9 cellular contexts compared by ENCODE assay signal in the genomic region with DNA sequence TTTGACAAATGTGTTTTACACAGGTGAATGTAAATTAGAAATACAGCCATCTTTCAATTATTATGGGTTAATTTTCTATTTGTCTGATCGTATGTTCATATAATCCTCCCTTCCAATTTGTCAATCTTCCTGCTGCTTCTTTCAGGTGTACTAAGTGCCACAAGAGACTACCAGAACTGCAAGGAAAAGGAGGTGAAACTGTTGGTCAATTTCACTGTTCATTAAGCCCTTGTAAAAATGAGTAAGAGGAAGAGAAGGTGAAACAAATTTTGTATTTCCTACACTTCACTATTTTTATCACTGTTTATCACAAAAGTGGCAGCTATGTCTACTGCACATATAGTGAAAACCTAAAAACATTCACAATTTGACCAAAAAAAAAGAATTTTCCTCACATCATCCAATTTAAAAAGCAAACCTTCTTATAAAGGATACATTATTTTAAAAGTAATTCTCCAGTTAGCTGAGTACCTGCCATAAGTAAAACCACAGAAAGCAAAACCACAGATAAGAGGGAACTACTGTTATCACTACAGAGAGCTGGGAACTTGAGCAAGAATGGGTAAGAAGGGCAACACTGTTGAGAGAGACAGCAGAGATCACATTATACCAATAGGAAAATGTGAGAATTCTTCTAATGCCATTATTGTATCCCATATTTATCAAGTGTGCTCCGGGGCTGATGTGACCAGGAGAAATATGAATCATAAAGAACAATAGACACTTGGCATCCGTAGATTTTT.
A peak's percentile ranks its signal among the peaks of the same experiment; 100 is the strongest.
DNase-seq lines count a peak whose midpoint lies in the region; ATAC-seq and TF ChIP-seq lines count a peak whose summit lies in the region.
"Had no signal": no experiment of that assay in that cellular context is flagged by ENCODE, and none has a peak within 500 bp of the region (broad histone marks: within the 10 kb centered on the region; RNA-seq: fewer than 3 reads in every experiment).

No MANE protein-coding gene starts in this region.

- H3K27me3 ChIP-seq in mammary epithelial cell (ENCODE audit: insufficient read depth, low read length), result no peaks in the 10 kb centered on the region
- H3K27me3 ChIP-seq in CD8-positive, alpha-beta T cell (ENCODE audit: insufficient read depth, low read length), result no peaks in the 10 kb centered on the region

- no peak overlapping the region for H3K27ac Mint-ChIP-seq in CD8-positive, alpha-beta T cell

- CTCF ChIA-PET in mammary epithelial cell (lab: Charles Lee; ENCODE audit: low non-redundant PET), result interaction anchor here (0.7 kb wide), 1 partner anchor 65 kb away, joined by 5 read pairs; no protein-coding TSS in a partner anchor
- CTCF ChIA-PET in CD8-positive, alpha-beta T cell (lab: Charles Lee), result no interaction called here

- 43% methylated on average over 3 of the region's 3 CpGs for WGBS in mammary epithelial cell (ENCODE audit: low coverage, missing lambda C conversion rate)

- in situ Hi-C loops in mammary epithelial cell (cut with MboI; ENCODE audit: low sequenced_read_pairs in 2 of 2), result no loop called here

- H3K36me3 Mint-ChIP-seq in CD8-positive, alpha-beta T cell, result peaks cover 2% of the 10 kb centered on the region

- H3K36me3 ChIP-seq in mammary epithelial cell (ENCODE audit: insufficient read depth, low read length), result no peaks in the 10 kb centered on the region
- no peaks in the 10 kb centered on the region for H3K36me3 ChIP-seq in CD8-positive, alpha-beta T cell (ENCODE audit: insufficient read depth, low read length)

- H3K9me3 ChIP-seq in mammary epithelial cell (replicated peaks; ENCODE audit: insufficient read depth, low read length), result no peaks in the 10 kb centered on the region
- no peaks in the 10 kb centered on the region for H3K9me3 ChIP-seq in CD8-positive, alpha-beta T cell (ENCODE audit: low read length)

- no TSS peak for BruUV-seq in mammary epithelial cell (replicated peaks; lab: Mats Ljungman, UMichigan)

- H4K20me1 ChIP-seq in mammary epithelial cell (ENCODE audit: insufficient read depth, low read length), result no peaks in the 10 kb centered on the region

- dilution Hi-C loops in mammary epithelial cell (cut with HindIII; ENCODE audit: low sequenced_read_pairs), result no loop called here

- H3K9me3 Mint-ChIP-seq in CD8-positive, alpha-beta T cell, result no peaks in the 10 kb centered on the region

- ATAC-seq in GM18519 (IDR thresholded peaks at IDR 0.05; ENCODE audit: low FRiP score, unreplicated experiment), result peak; percentile 98
- peak; percentile 95 for ATAC-seq in GM21737 (IDR thresholded peaks at IDR 0.05; ENCODE audit: unreplicated experiment)
- no peak for ATAC-seq in CD8-positive, alpha-beta T cell

- intact Hi-C loops in mammary epithelial cell (cut with micrococcal nuclease), result no loop called here
- intact Hi-C loops in CD8-positive, alpha-beta T cell (cut with DNase I, micrococcal nuclease), result no loop called here

- H3K4me3 ChIP-seq in mammary epithelial cell (replicated peaks in 1 of 3; ENCODE audit: insufficient read depth in 1 of 3, low read depth in 2 of 3, low read length in 3 of 3), result no peak overlapping the region
- no peak overlapping the region for H3K4me3 ChIP-seq in CD8-positive, alpha-beta T cell (ENCODE audit: low read depth, low read length)

- H2AFZ ChIP-seq in mammary epithelial cell (ENCODE audit: low read depth, low read length), result no peak overlapping the region

- no peak overlapping the region for H3K9ac ChIP-seq in mammary epithelial cell (ENCODE audit: insufficient read depth, low read length)

- H3K4me2 ChIP-seq in mammary epithelial cell (ENCODE audit: insufficient read depth, low read depth, low read length), result peak overlapping the region; percentile 34

- TF ChIP-seq CTCF in mammary epithelial cell (conservative IDR thresholded peaks at IDR 0.05 in 1 of 2, IDR thresholded peaks at IDR 0.05 in 1 of 2; ENCODE audit: extremely low read depth in 1 of 2, insufficient read depth in 1 of 2, low read depth in 1 of 2, low read length in 2 of 2), result no peak
- no peak for TF ChIP-seq CTCF in CD8-positive, alpha-beta T cell (IDR thresholded peaks at IDR 0.05)

- no peaks in the 10 kb centered on the region for H3K79me2 ChIP-seq in mammary epithelial cell (ENCODE audit: insufficient read depth, low read length)

- DNase-seq in HuH-7 (ENCODE audit: low spot score), result peak; percentile 12
- peak; percentile 44 for DNase-seq in mammary epithelial cell
- no peak for DNase-seq in NCI-H1092 treated with DMSO at 0.1 percent for 48 hours (lab: John Stamatoyannopoulos, UW)
- no peak for DNase-seq in medulla oblongata (ENCODE audit: extremely low spot score)
- no peak for DNase-seq in CD8-positive, alpha-beta T cell
- no peak for DNase-seq in NCI-H748 (lab: John Stamatoyannopoulos, UW; ENCODE audit: unreplicated experiment)
- DNase-seq: cortex of kidney had no signal

- H3K27ac ChIP-seq in mammary epithelial cell (ENCODE audit: insufficient read depth, low read depth, low read length), result no peak overlapping the region
- no peak overlapping the region for H3K27ac ChIP-seq in CD8-positive, alpha-beta T cell (ENCODE audit: low read depth, low read length)

- H3K4me1 ChIP-seq in mammary epithelial cell (ENCODE audit: insufficient read depth, low read length), result peaks cover 28% of the 10 kb centered on the region
- peaks cover 5% of the 10 kb centered on the region for H3K4me1 ChIP-seq in CD8-positive, alpha-beta T cell (ENCODE audit: insufficient read depth, low read length)

- no peaks in the 10 kb centered on the region for H3K27me3 Mint-ChIP-seq in CD8-positive, alpha-beta T cell (ENCODE audit: low read depth)

- peaks cover 11% of the 10 kb centered on the region for H3K4me1 Mint-ChIP-seq in CD8-positive, alpha-beta T cell (ENCODE audit: low read depth)

- POLR2A ChIA-PET in CD8-positive, alpha-beta T cell (lab: Charles Lee), result no interaction called here

- H3K4me3 Mint-ChIP-seq in CD8-positive, alpha-beta T cell, result no peak overlapping the region

Comparison
In these comparisons a context has a peak if more than half of its experiments do, and no peak if none do; other contexts are left out.
1. DNase-seq: peak in HuH-7 (single experiment) and mammary epithelial cell (single experiment); none in NCI-H1092 treated with DMSO at 0.1 percent for 48 hours (single experiment), medulla oblongata (single experiment), CD8-positive, alpha-beta T cell (0 of 7) and NCI-H748 (single experiment).